In genomic region chr14:36660736-36661505, GRCh38 we compare ENCODE assay signal across 8 cellular contexts. TPM values are rescaled to one million over a fixed set of nuclear protein-coding genes. Genes with fewer than 3 reads are reported as not detected.
DNase-seq lines count a peak whose midpoint lies in the region; ATAC-seq, FAIRE-seq and TF ChIP-seq lines count a peak whose summit lies in the region.

No MANE protein-coding gene starts in this region.

- intact Hi-C loops in K562 (cut with micrococcal nuclease) = loop anchor here (10.0 kb wide), 1 partner anchor 104 kb away; no protein-coding TSS in a partner anchor

- peaks cover 31% of the 10 kb centered on the region for H3K4me1 Mint-ChIP-seq in neural progenitor cell

- H3K27ac ChIP-seq in K562 (ENCODE audit: extremely low read depth, low read depth, low read length) (no peak overlapping the region), neural progenitor cell (no peak overlapping the region)

- TF ChIP-seq CTCF in K562 (IDR thresholded peaks at IDR 0.05 in 2 of 3, conservative IDR thresholded peaks at IDR 0.05 in 1 of 3; ENCODE audit: insufficient read depth in 2 of 3, low read depth in 1 of 3, low read length in 3 of 3) (no peak), neural progenitor cell (IDR thresholded peaks at IDR 0.05) (no peak)

- no peak overlapping the region for H3K27ac Mint-ChIP-seq in neural progenitor cell

- peak overlapping the region; percentile 80 for H3K4me3 Mint-ChIP-seq in neural progenitor cell

- H3K27me3 ChIP-seq in MG63 (no peaks in the 10 kb centered on the region), K562 (ENCODE audit: control insufficient read depth in 2 of 2, insufficient read depth in 2 of 2, low read length in 2 of 2) (no peaks in the 10 kb centered on the region), neural progenitor cell (peaks cover 100% of the 10 kb centered on the region)

- no TSS peak for BruUV-seq in K562 (replicated peaks; lab: Mats Ljungman, UMichigan)

- TF ChIP-seq POLR2A in K562 (conservative IDR thresholded peaks at IDR 0.05) (no peak), GM18505 (IDR thresholded peaks at IDR 0.05; ENCODE audit: borderline replicate concordance, extremely low read depth, insufficient read depth, insufficient read length) (no peak)

- H3K4me2 ChIP-seq in K562 (ENCODE audit: insufficient read depth, low read length) (peak overlapping the region; percentile 87), neural progenitor cell (peak overlapping the region; percentile 74)

- no peak for TF ChIP-seq EP300 in K562 (IDR thresholded peaks at IDR 0.05; ENCODE audit: low read length)

- H3K36me3 ChIP-seq in MG63 (no peaks in the 10 kb centered on the region), K562 (ENCODE audit: control insufficient read depth, insufficient read depth, low read length) (peaks cover 13% of the 10 kb centered on the region), neural progenitor cell (no peaks in the 10 kb centered on the region)

- peaks cover 9% of the 10 kb centered on the region for H3F3A ChIP-seq in neural progenitor cell (ENCODE audit: low read depth)

- no peak for FAIRE-seq in K562 (lab: Jason Lieb, UNC)

- H3K9ac ChIP-seq in K562 (ENCODE audit: insufficient read depth in 1 of 2, low read depth in 2 of 2, low read length in 2 of 2) = peak overlapping the region; percentile 26 to 51; a peak in 2 of 4 replicates
- no peak overlapping the region for H3K9ac ChIP-seq in neural progenitor cell

- DNase-seq in DMS153 treated with DMSO at 0.1 percent for 48 hours (lab: John Stamatoyannopoulos, UW; ENCODE audit: unreplicated experiment) = peak; percentile 74
- no peak for DNase-seq in MG63
- DNase-seq in K562 (ENCODE audit: extremely low read depth in 1 of 4, low spot score in 3 of 4) = no peak
- no peak for DNase-seq in neural progenitor cell (ENCODE audit: low spot score)
- DNase-seq in ecto neural progenitor cell (ENCODE audit: low spot score) = no peak
- no peak for DNase-seq in GM03348 (ENCODE audit: low spot score)

- H3K9me1 ChIP-seq in K562 (ENCODE audit: control insufficient read depth, insufficient read depth, low read length) = no peaks in the 10 kb centered on the region

- CTCF ChIA-PET in K562 (lab: Yijun Ruan, JAX; ENCODE audit: low intra/inter-chr PET ratio) = no interaction called here

- POLR2A ChIA-PET in K562 (lab: Yijun Ruan, JAX) = interaction anchor here (1.1 to 1.5 kb wide), 2 partner anchors 10 to 13 kb away, joined by 3 to 4 read pairs; no protein-coding TSS in a partner anchor

- in situ Hi-C loops in K562 (cut with MboI) = no loop called here

- H3K79me2 ChIP-seq in K562 (ENCODE audit: control insufficient read depth, insufficient read depth, low read length) (peaks cover 6% of the 10 kb centered on the region; the same call in 2 of the 3 replicates), neural progenitor cell (ENCODE audit: low read depth) (no peaks in the 10 kb centered on the region)

- H3K4me3 ChIP-seq in MG63 (peak overlapping the region; percentile 62), K562 (peak overlapping the region; percentile 73; the same call in 1 of the 2 replicates), neural progenitor cell (peak overlapping the region; percentile 32)

- H2AFZ ChIP-seq in K562 (ENCODE audit: low read depth, low read length) (peak overlapping the region; percentile 95), neural progenitor cell (replicated peaks) (no peak overlapping the region)

- H3K4me1 ChIP-seq in K562 (replicated peaks in 1 of 2; ENCODE audit: control insufficient read depth in 2 of 2, insufficient read depth in 2 of 2, low read length in 2 of 2) (peaks cover 0 to 24% of the 10 kb centered on the region in 2 experiments; a peak in 2 of 5 replicates), neural progenitor cell (peaks cover 3% of the 10 kb centered on the region)

- H3K36me3 Mint-ChIP-seq in neural progenitor cell = no peaks in the 10 kb centered on the region

- H4K20me1 ChIP-seq in K562 (replicated peaks; ENCODE audit: control insufficient read depth, insufficient read depth, low read length) (no peaks in the 10 kb centered on the region), neural progenitor cell (ENCODE audit: low read depth) (peaks cover 98% of the 10 kb centered on the region)

- ATAC-seq in K562 = peak; percentile 6; the same call in 1 of the 3 replicates
- ATAC-seq in GM18505 (IDR thresholded peaks at IDR 0.05; ENCODE audit: unreplicated experiment) = no peak
- ATAC-seq in GM19397 (IDR thresholded peaks at IDR 0.05; ENCODE audit: unreplicated experiment) = no peak

- H3K9me3 ChIP-seq in MG63 (no peaks in the 10 kb centered on the region), K562 (replicated peaks; ENCODE audit: control insufficient read depth, insufficient read depth, low read depth, low read length) (no peaks in the 10 kb centered on the region), neural progenitor cell (ENCODE audit: low read depth) (no peaks in the 10 kb centered on the region)

- WGBS in K562 (ENCODE audit: insufficient coverage, low coverage, missing lambda C conversion rate) = 78% methylated on average over 23 of the region's 35 CpGs

- no peak for TF ChIP-seq RAD21 in K562 (CRISPR knock-in tag; conservative IDR thresholded peaks at IDR 0.05 in 1 of 2, IDR thresholded peaks at IDR 0.05 in 1 of 2)

- peaks cover 2% of the 10 kb centered on the region for H3K9me3 Mint-ChIP-seq in neural progenitor cell

- H3K27me3 Mint-ChIP-seq in neural progenitor cell (ENCODE audit: insufficient read depth, low read depth) = peaks cover 98% of the 10 kb centered on the region

TF ChIP-seq in K562, 482 proteins besides CTCF, POLR2A, EP300 and RAD21:
- TF ChIP-seq ZNF408 (CRISPR knock-in tag; IDR thresholded peaks at IDR 0.05; ENCODE audit: low read depth) = no peak
- TF ChIP-seq ZBTB33 (CRISPR knock-in tag; IDR thresholded peaks at IDR 0.05) = peak; percentile 68

RNA-seq across cellular contexts. Expression of gene PAX9, which starts 0.7 kb away (rescaled TPM):
- total RNA-seq in MG63 (2014; rRNA removed; shearing (Covaris generic); ENCODE audit: low replicate concordance) = 0.99 and 1.2 TPM in 2 replicates
- 4.0 and 4.6 TPM in 2 replicates for total RNA-seq in K562 (2011; cell fraction: chromatin; rRNA removed; ENCODE audit: low replicate concordance)
- 3.9 and 5.8 TPM in 2 replicates for total RNA-seq in K562 (2011; cell fraction: nucleolus; rRNA removed)
- total RNA-seq in K562 (2011; cell fraction: nucleoplasm; rRNA removed) = 4.2 and 4.9 TPM in 2 replicates
- total RNA-seq in K562 (2014; rRNA removed) (1.6 and 2.0 TPM in 2 replicates), K562 (2014; rRNA removed; fragmentation: Illumina TruSeq; extraction: Trizol) (0.87 and 1.0 TPM in 2 replicates), K562 (2015; rRNA removed; fragmentation: Illumina TruSeq; extraction: Trizol) (0.87 and 1.3 TPM in 2 replicates), K562 (2021) (2.4 and 3.4 TPM in 2 replicates), neural progenitor cell (ENCODE audit: low replicate concordance) (not detected in 2 replicates)
- polyA plus RNA-seq in K562 (2011; rRNA removed) (1.1 and 1.3 TPM in 2 replicates), K562 (2014; fragmentation: Illumina TruSeq; extraction: Trizol) (1.2 and 1.4 TPM in 2 replicates), K562 (2014; fragmentation: Nextera tagmentation; extraction: Ambion mirVana) (1 to 10 TPM; 1.2 to 2.2 TPM), K562 (2014; rRNA removed) (1.4 and 1.8 TPM in 2 replicates)
- polyA plus RNA-seq in K562 (2011; cell fraction: cytosol; rRNA removed) = 1.6 and 6.5 TPM in 2 replicates
- 2.2 and 4.8 TPM in 2 replicates for polyA plus RNA-seq in K562 (2011; cell fraction: nucleus; rRNA removed)
- polyA plus RNA-seq in K562 (2012) = 2.6 and 3.5 TPM in 2 replicates
- polyA minus RNA-seq in K562 (2011; rRNA and poly(A)+ RNA removed) = 1.6 and 1.8 TPM in 2 replicates
- 1.8 and 3.6 TPM in 2 replicates for polyA minus RNA-seq in K562 (2011; cell fraction: cytosol; rRNA and poly(A)+ RNA removed)
- 4.8 and 5.1 TPM in 2 replicates for polyA minus RNA-seq in K562 (2011; cell fraction: nucleus; rRNA and poly(A)+ RNA removed)
